In genomic region chr15:91852741-91853500, GRCh38 we compare ENCODE assay signal across 8 cellular contexts. TPM values are rescaled to one million over a fixed set of nuclear protein-coding genes. Genes with fewer than 3 reads are reported as not detected.
A peak's percentile ranks its signal among the peaks of the same experiment; 100 is the strongest.
DNase-seq lines count a peak whose midpoint lies in the region; ATAC-seq, FAIRE-seq and TF ChIP-seq lines count a peak whose summit lies in the region.

No MANE protein-coding gene starts in this region.

- TF ChIP-seq CTCF in D721Med (IDR thresholded peaks at IDR 0.05; ENCODE audit: insufficient read depth, missing control alignments), result peak; percentile 52

- peak overlapping the region; percentile 47; the same call in 1 of the 2 replicates for H3K9ac ChIP-seq in HUES48 (ENCODE audit: low read depth, low read length)

- H3K4me1 ChIP-seq in HUES48 (ENCODE audit: control insufficient read depth, insufficient read depth, low read length), result peaks cover 23% of the 10 kb centered on the region
- H3K4me1 ChIP-seq in thymus (ENCODE audit: control insufficient read depth, insufficient read depth, low read length), result peaks cover 11% of the 10 kb centered on the region

- H3K4me3 ChIP-seq in HUES48 (ENCODE audit: low read depth, low read length) (peak overlapping the region; percentile 79), thymus (ENCODE audit: low read length) (peak overlapping the region; percentile 67)

- H3K9me3 ChIP-seq in HUES48 (ENCODE audit: control insufficient read depth, insufficient read depth, low read length) (no peaks in the 10 kb centered on the region), thymus (ENCODE audit: control insufficient read depth) (peaks cover 2% of the 10 kb centered on the region)

- DNase-seq in D721Med (ENCODE audit: insufficient read length, low spot score), result peak; percentile 51
- DNase-seq in SK-N-DZ (ENCODE audit: low spot score), result peak; percentile 76
- DNase-seq in activated naive CD4-positive, alpha-beta T cell treated with anti-CD3 and anti-CD28 coated beads, Interleukin-2, amount 50 U/mL, for 16 hours, result peak; percentile 76
- DNase-seq in globus pallidus (ENCODE audit: low spot score), result peak; percentile 91
- DNase-seq in nucleus accumbens (lab: John Stamatoyannopoulos, UW), result peak in 52 of 56 donors; percentile 37 to 91 (median 77)

- no peak for FAIRE-seq in D721Med (lab: Jason Lieb, UNC)

- H3K27ac ChIP-seq in HUES48 (ENCODE audit: low read depth, low read length) (no peak overlapping the region), thymus (ENCODE audit: low read depth) (peak overlapping the region; percentile 81)

- under 1% methylated on average over 70 of the region's 70 CpGs for WGBS in thymus

- H3K36me3 ChIP-seq in HUES48 (ENCODE audit: control insufficient read depth, insufficient read depth, low read length) (no peaks in the 10 kb centered on the region), thymus (ENCODE audit: control insufficient read depth, insufficient read depth) (no peaks in the 10 kb centered on the region)

- H3K27me3 ChIP-seq in HUES48 (ENCODE audit: control insufficient read depth, insufficient read depth, low read length), result peaks cover 13% of the 10 kb centered on the region
- peaks cover 40% of the 10 kb centered on the region for H3K27me3 ChIP-seq in thymus (ENCODE audit: control insufficient read depth, insufficient read depth)

- ATAC-seq in GM21447 (IDR thresholded peaks at IDR 0.05; ENCODE audit: unreplicated experiment), result peak; percentile 47

RNA-seq across cellular contexts. Expression of gene SLCO3A1, which starts 0.6 kb away (rescaled TPM):
- 7.2 and 11.4 TPM in 2 replicates for polyA plus RNA-seq in SK-N-DZ (2014; cell fraction: cytosol; rRNA removed)
- 19.2 and 23.3 TPM in 2 replicates for polyA plus RNA-seq in SK-N-DZ (2014; cell fraction: nucleus; rRNA removed)
- 7.9 TPM for polyA plus RNA-seq in thymus
